In the genomic region with DNA sequence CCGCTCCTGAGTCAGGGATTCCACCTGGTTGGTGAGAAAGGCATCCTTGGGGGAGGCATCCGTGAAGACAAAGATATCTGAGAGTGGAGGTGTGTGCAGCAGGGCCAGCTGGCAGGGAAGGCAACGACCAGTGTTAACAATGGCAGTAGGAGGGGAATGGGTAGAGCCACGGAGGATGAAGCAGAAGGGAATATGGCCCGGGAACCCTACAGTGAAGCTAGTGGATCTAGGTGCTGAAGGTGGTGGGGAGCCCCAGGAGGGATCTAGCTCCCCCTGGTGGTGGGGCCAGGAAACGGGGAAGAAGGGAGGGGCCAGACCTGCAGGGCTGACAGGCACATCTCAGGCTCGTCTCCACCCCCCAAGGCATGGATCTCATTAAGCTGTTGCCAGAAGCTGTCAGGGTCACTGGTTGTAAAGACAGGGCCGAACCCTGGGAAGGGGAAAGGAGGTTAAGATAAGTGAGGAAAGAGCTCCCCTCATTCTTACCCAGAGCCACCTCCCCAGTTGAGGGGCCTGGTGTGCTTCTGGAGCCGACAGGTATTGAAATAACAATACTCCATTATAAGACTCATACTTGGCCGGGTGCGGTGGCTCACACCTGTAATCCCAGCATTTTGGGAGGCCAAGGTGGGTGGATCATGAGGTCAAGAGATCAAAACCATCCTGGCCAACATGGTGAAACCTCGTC, we compare ENCODE assay signal across 8 cellular contexts. TPM values are rescaled to one million over a fixed set of nuclear protein-coding genes. Genes with fewer than 3 reads are reported as not detected.
A peak's percentile ranks its signal among the peaks of the same experiment; 100 is the strongest.
DNase-seq lines count a peak whose midpoint lies in the region; ATAC-seq and TF ChIP-seq lines count a peak whose summit lies in the region.

No MANE protein-coding gene starts in this region.

- H3K36me3 ChIP-seq in IMR-90 (ENCODE audit: control insufficient read depth, insufficient read depth, low read length) (no peaks in the 10 kb centered on the region), gastrocnemius medialis (no peaks in the 10 kb centered on the region)

- H3K27me3 ChIP-seq in IMR-90 (ENCODE audit: control insufficient read depth, insufficient read depth, low read length) (no peaks in the 10 kb centered on the region), gastrocnemius medialis (no peaks in the 10 kb centered on the region)

- no peak overlapping the region for H2BK120ac ChIP-seq in IMR-90 (ENCODE audit: low read depth, low read length)

- CTCF ChIA-PET in Calu3 (lab: Charles Lee): interaction anchor here (0.6 to 2.8 kb wide), 33 partner anchors 11 to 278 kb away, joined by 3 to 51 read pairs (median 4); a partner anchor contains a TSS
- CTCF ChIA-PET in IMR-90 (lab: Yijun Ruan, JAX): interaction anchor here (0.5 to 1.6 kb wide), 7 partner anchors 17 to 50 kb away, joined by 3 to 7 read pairs (median 5); no protein-coding TSS in a partner anchor

- peaks cover 3% of the 10 kb centered on the region; the same call in 1 of the 2 replicates for H3K9me1 ChIP-seq in IMR-90 (ENCODE audit: insufficient read depth, low read length)

- H3K9ac ChIP-seq in IMR-90 (ENCODE audit: low read depth, low read length): no peak overlapping the region

- H3K27ac Mint-ChIP-seq in Calu3 (ENCODE audit: unreplicated experiment): peak overlapping the region; percentile 40

- BruUV-seq in Calu3 (replicated peaks; lab: Mats Ljungman, UMichigan) (no TSS peak), IMR-90 (replicated peaks; lab: Mats Ljungman, UMichigan) (no TSS peak)

- intact Hi-C loops in Calu3 (cut with micrococcal nuclease; ENCODE audit: unreplicated experiment): loop anchor here (1.0 to 10.0 kb wide), 3 partner anchors 41 to 175 kb away; a partner anchor contains a TSS
- intact Hi-C loops in IMR-90 (cut with micrococcal nuclease): no loop called here
- intact Hi-C loops in head of caudate nucleus (cut with DNase I): no loop called here
- intact Hi-C loops in gastrocnemius medialis (cut with DNase I; ENCODE audit: low total_unique reads): loop anchor here (1.0 to 10.0 kb wide), 2 partner anchors 90 to 95 kb away; a partner anchor contains a TSS

- no peaks in the 10 kb centered on the region for H4K20me1 ChIP-seq in IMR-90 (ENCODE audit: insufficient read depth, low read length)

- no peak overlapping the region for H3K56ac ChIP-seq in IMR-90 (ENCODE audit: extremely low read depth, insufficient read depth, low read length)

- no peak overlapping the region; the same call in 1 of the 2 replicates for H3K4ac ChIP-seq in IMR-90 (ENCODE audit: low read depth, low read length)

- H3K18ac ChIP-seq in IMR-90 (ENCODE audit: low read depth, low read length): no peak overlapping the region

- dilution Hi-C loops in IMR-90 (cut with HindIII; ENCODE audit: low sequenced_read_pairs, unreplicated experiment): no loop called here

- H2AK9ac ChIP-seq in IMR-90 (replicated peaks; ENCODE audit: low read depth, low read length, poor library complexity): peak overlapping the region; percentile 48

- peak; percentile 69 for ATAC-seq in IMR-90 (ENCODE audit: low read depth)
- ATAC-seq in gastrocnemius medialis: peak; percentile 55 to 77
- ATAC-seq in HG03095 (IDR thresholded peaks at IDR 0.05; ENCODE audit: unreplicated experiment): no peak
- ATAC-seq in HG03521 (IDR thresholded peaks at IDR 0.05; ENCODE audit: unreplicated experiment): no peak

- no peaks in the 10 kb centered on the region for H3K27me3 Mint-ChIP-seq in Calu3 (ENCODE audit: unreplicated experiment)

- H3K4me1 ChIP-seq in IMR-90 (ENCODE audit: control insufficient read depth, insufficient read depth, low read length): no peaks in the 10 kb centered on the region
- no peaks in the 10 kb centered on the region for H3K4me1 ChIP-seq in gastrocnemius medialis

- H2BK5ac ChIP-seq in IMR-90 (ENCODE audit: low read depth, low read length, poor library complexity, severe bottlenecking): no peak overlapping the region

- POLR2A ChIA-PET in IMR-90 (lab: Charles Lee; ENCODE audit: unreplicated experiment): no interaction called here

- H3K4me3 Mint-ChIP-seq in Calu3 (ENCODE audit: low read depth, unreplicated experiment): no peak overlapping the region

- H3K4me3 ChIP-seq in IMR-90 (ENCODE audit: insufficient read depth, low read depth, low read length) (no peak overlapping the region), gastrocnemius medialis (no peak overlapping the region)

- peaks cover 20% of the 10 kb centered on the region for H3K36me3 Mint-ChIP-seq in Calu3 (ENCODE audit: insufficient read depth, unreplicated experiment)

- peak; percentile 66 for TF ChIP-seq RAD21 in IMR-90 (IDR thresholded peaks at IDR 0.05; ENCODE audit: low read length)

- H3K27ac ChIP-seq in IMR-90 (ENCODE audit: insufficient read depth, low read length) (no peak overlapping the region), gastrocnemius medialis (no peak overlapping the region)

- no peak overlapping the region for H2BK20ac ChIP-seq in IMR-90 (ENCODE audit: low read depth, low read length)

- peaks cover 21% of the 10 kb centered on the region for H3K4me1 Mint-ChIP-seq in Calu3 (ENCODE audit: low read depth, unreplicated experiment)

- H4K8ac ChIP-seq in IMR-90 (ENCODE audit: low read depth in 2 of 2, low read length in 2 of 2): no peak overlapping the region

- H3K14ac ChIP-seq in IMR-90 (replicated peaks; ENCODE audit: low read depth, low read length): no peak overlapping the region

- TF ChIP-seq POLR2A in IMR-90 (IDR thresholded peaks at IDR 0.05; ENCODE audit: low read depth, low read length) (no peak), gastrocnemius medialis (IDR thresholded peaks at IDR 0.05) (no peak)

- TF ChIP-seq CTCF in Calu3 (IDR thresholded peaks at IDR 0.05; ENCODE audit: unreplicated experiment): peak; percentile 100
- peak; percentile 74 for TF ChIP-seq CTCF in IMR-90 (conservative IDR thresholded peaks at IDR 0.05; ENCODE audit: low read depth, low read length)
- peak; percentile 66 to 89 (median 83) for TF ChIP-seq CTCF in gastrocnemius medialis (IDR thresholded peaks at IDR 0.05 in 4 of 5, conservative IDR thresholded peaks at IDR 0.05 in 1 of 5)

- H4K91ac ChIP-seq in IMR-90 (ENCODE audit: insufficient read depth, low read depth, low read length): no peak overlapping the region

- H2AK5ac ChIP-seq in IMR-90 (ENCODE audit: low read depth, low read length): peak overlapping the region; percentile 48; the same call in 1 of the 2 replicates

- H3K79me1 ChIP-seq in IMR-90 (ENCODE audit: low read depth in 1 of 2, low read length in 2 of 2): no peaks in the 10 kb centered on the region

- no peak overlapping the region for H3K23ac ChIP-seq in IMR-90 (ENCODE audit: low read depth, low read length)

- H3K4me2 ChIP-seq in IMR-90 (ENCODE audit: low read depth, low read length): no peak overlapping the region

- H3K9me3 ChIP-seq in IMR-90 (ENCODE audit: control insufficient read depth, insufficient read depth, low read length) (no peaks in the 10 kb centered on the region), gastrocnemius medialis (no peaks in the 10 kb centered on the region)

- in situ Hi-C loops in IMR-90 (cut with MboI; ENCODE audit: low sequenced_read_pairs) (no loop called here), SK-MEL-5 (cut with HindIII; ENCODE audit: low pct_unique_long_range_greater_than_20kb, low sequenced_read_pairs) (no loop called here), gastrocnemius medialis (cut with MboI; ENCODE audit: low sequenced_read_pairs in 4 of 4) (loop anchor here in 3 of 4 donors (5.0 to 10.0 kb wide), 3 partner anchors 65 to 88 kb away; a partner anchor contains a TSS)

- no peaks in the 10 kb centered on the region for H3K9me3 Mint-ChIP-seq in Calu3 (ENCODE audit: low read depth, unreplicated experiment)

- WGBS in IMR-90 (ENCODE audit: extremely low coverage in 2 of 2, insufficient read length in 1 of 2), 2 experiments: 76% methylated on average over 2 of the region's 12 CpGs; no CpG with 5 or more reads in 1 of the 2 experiments

- no peak overlapping the region; the same call in 2 of the 3 replicates for H2BK15ac ChIP-seq in IMR-90 (ENCODE audit: low read depth, low read length)

- H2AFZ ChIP-seq in IMR-90 (replicated peaks; ENCODE audit: low read length, poor library complexity): no peak overlapping the region

- no peak overlapping the region for H4K5ac ChIP-seq in IMR-90 (ENCODE audit: low read depth, low read length)

- DNase-seq in Calu3 (peak; percentile 99), IMR-90 (peak; percentile 31), SK-MEL-5 (ENCODE audit: low read depth, low spot score) (peak; percentile 68), head of caudate nucleus (peak in 30 of 42 donors; percentile 21 to 73 (median 40)), gastrocnemius medialis (peak; percentile 51 to 77)
- peak; percentile 67 for DNase-seq in activated effector memory CD4-positive, alpha-beta T cell treated with Interleukin-2 at 50 U/mL for 16 hours

RNA-seq across cellular contexts. Expression of a gene that starts 7.3 kb away (rescaled TPM):
- 22.1 and 37.6 TPM in 2 replicates for total RNA-seq in Calu3 (2022)
- under 0.01 and 0.28 TPM in 2 replicates for total RNA-seq in IMR-90 (2012; rRNA removed)
- polyA plus RNA-seq in IMR-90 (2012; rRNA removed): 1.0 and 1.4 TPM in 2 replicates
- polyA plus RNA-seq in IMR-90 (2012; cell fraction: cytosol; rRNA removed): 0.60 and 1.2 TPM in 2 replicates
- polyA plus RNA-seq in IMR-90 (2012; cell fraction: nucleus; rRNA removed; ENCODE audit: low replicate concordance): 3.1 and 4.5 TPM in 2 replicates
- not detected in 2 replicates for total RNA-seq in SK-MEL-5 (2014; rRNA removed; shearing (Covaris generic))
- polyA plus RNA-seq in SK-MEL-5 (2015; cell fraction: cytosol; rRNA removed): 0.26 TPM in 1 of 2 replicates, not detected in the other
- polyA plus RNA-seq in SK-MEL-5 (2015; cell fraction: nucleus; rRNA removed): 1.0 and 2.8 TPM in 2 replicates
- total RNA-seq in gastrocnemius medialis: 1 to 10 TPM; 2.0 to 7.8 (median 4.7) TPM

RNA-seq across cellular contexts. Expression of a gene that starts 7.4 kb away (rescaled TPM):
- total RNA-seq in Calu3 (2022) (26.6 and 30.3 TPM in 2 replicates), IMR-90 (2012; rRNA removed) (not detected in 2 replicates), gastrocnemius medialis (not detected)
- 2.2 and 2.3 TPM in 2 replicates for polyA plus RNA-seq in IMR-90 (2012; rRNA removed)
- 0.27 and 1.1 TPM in 2 replicates for polyA plus RNA-seq in IMR-90 (2012; cell fraction: cytosol; rRNA removed)
- polyA plus RNA-seq in IMR-90 (2012; cell fraction: nucleus; rRNA removed; ENCODE audit: low replicate concordance): 24.2 and 40.1 TPM in 2 replicates
- 1.1 and 1.7 TPM in 2 replicates for total RNA-seq in SK-MEL-5 (2014; rRNA removed; shearing (Covaris generic))
- 0.96 TPM in 1 of 2 replicates, not detected in the other for polyA plus RNA-seq in SK-MEL-5 (2015; cell fraction: cytosol; rRNA removed)
- polyA plus RNA-seq in SK-MEL-5 (2015; cell fraction: nucleus; rRNA removed): 45.0 and 59.2 TPM in 2 replicates

RNA-seq across cellular contexts. Expression of a gene that starts 25.7 kb away (rescaled TPM):
- total RNA-seq in Calu3 (2022) (316 and 331 TPM in 2 replicates), IMR-90 (2012; rRNA removed) (32.2 and 41.2 TPM in 2 replicates), gastrocnemius medialis (100 to 1,000 TPM in 1 of 4 donors, 10 to 100 TPM in 3; 39.2 to 102 (median 67.4) TPM)
- 39.6 and 42.0 TPM in 2 replicates for polyA plus RNA-seq in IMR-90 (2012; rRNA removed)
- 25.0 and 31.3 TPM in 2 replicates for polyA plus RNA-seq in IMR-90 (2012; cell fraction: cytosol; rRNA removed)
- polyA plus RNA-seq in IMR-90 (2012; cell fraction: nucleus; rRNA removed; ENCODE audit: low replicate concordance): 49.4 and 162 TPM in 2 replicates
- total RNA-seq in SK-MEL-5 (2014; rRNA removed; shearing (Covaris generic)): 38.9 and 53.0 TPM in 2 replicates
- 134 and 160 TPM in 2 replicates for polyA plus RNA-seq in SK-MEL-5 (2015; cell fraction: cytosol; rRNA removed)
- polyA plus RNA-seq in SK-MEL-5 (2015; cell fraction: nucleus; rRNA removed): 172 and 179 TPM in 2 replicates

RNA-seq across cellular contexts. Expression of a gene that starts 30.0 kb away (rescaled TPM):
- total RNA-seq in Calu3 (2022) (156 and 176 TPM in 2 replicates), IMR-90 (2012; rRNA removed) (4.7 and 5.6 TPM in 2 replicates), gastrocnemius medialis (1 to 10 TPM in 3 of 4 donors, under 1 TPM in 1; 0.35 to 7.8 (median 1.6) TPM)
- 14.5 and 15.7 TPM in 2 replicates for polyA plus RNA-seq in IMR-90 (2012; rRNA removed)
- polyA plus RNA-seq in IMR-90 (2012; cell fraction: cytosol; rRNA removed): 2.4 and 9.8 TPM in 2 replicates
- 112 and 132 TPM in 2 replicates for polyA plus RNA-seq in IMR-90 (2012; cell fraction: nucleus; rRNA removed; ENCODE audit: low replicate concordance)
- 16.1 and 17.5 TPM in 2 replicates for total RNA-seq in SK-MEL-5 (2014; rRNA removed; shearing (Covaris generic))
- 11.8 and 14.4 TPM in 2 replicates for polyA plus RNA-seq in SK-MEL-5 (2015; cell fraction: cytosol; rRNA removed)
- polyA plus RNA-seq in SK-MEL-5 (2015; cell fraction: nucleus; rRNA removed): 253 and 284 TPM in 2 replicates

RNA-seq across cellular contexts. Expression of a gene that starts 33.5 kb away (rescaled TPM):
- total RNA-seq in Calu3 (2022): 943 and 1,109 TPM in 2 replicates
- 992 and 1,185 TPM in 2 replicates for total RNA-seq in IMR-90 (2012; rRNA removed)
- 692 and 706 TPM in 2 replicates for polyA plus RNA-seq in IMR-90 (2012; rRNA removed)
- 504 and 583 TPM in 2 replicates for polyA plus RNA-seq in IMR-90 (2012; cell fraction: cytosol; rRNA removed)
- polyA plus RNA-seq in IMR-90 (2012; cell fraction: nucleus; rRNA removed; ENCODE audit: low replicate concordance): 164 and 178 TPM in 2 replicates
- 466 and 467 TPM in 2 replicates for total RNA-seq in SK-MEL-5 (2014; rRNA removed; shearing (Covaris generic))
- 261 and 284 TPM in 2 replicates for polyA plus RNA-seq in SK-MEL-5 (2015; cell fraction: cytosol; rRNA removed)
- polyA plus RNA-seq in SK-MEL-5 (2015; cell fraction: nucleus; rRNA removed): 34.1 and 41.6 TPM in 2 replicates
- 10 to 100 TPM; 20.9 to 41.3 (median 26.3) TPM for total RNA-seq in gastrocnemius medialis

Comparison
In these comparisons a context has a peak if more than half of its experiments do, and no peak if none do; other contexts are left out.
1. DNase-seq: peak in every context shown above with its lines; median percentile 99 in Calu3; 68 in SK-MEL-5; 67 in activated effector memory CD4-positive, alpha-beta T cell treated with Interleukin-2 at 50 U/mL for 16 hours; 64 in gastrocnemius medialis; 40 in head of caudate nucleus; 31 in IMR-90.
2. ATAC-seq: peak in IMR-90 (single experiment) and gastrocnemius medialis (2 of 2); none in HG03095 (single experiment) and HG03521 (single experiment).
3. RNA of a gene that starts 7.4 kb away (total RNA-seq): 26.6 to 30.3 TPM in Calu3; 1.1 to 1.7 TPM in SK-MEL-5, not detected in IMR-90 and not detected in gastrocnemius medialis; every median in the first group is over 10 times any median in the second.
4. intact Hi-C loops: an anchor here in Calu3 (1.0 to 10.0 kb wide) and gastrocnemius medialis (1.0 to 10.0 kb wide); none called in IMR-90 and head of caudate nucleus.
5. in situ Hi-C loops: an anchor here in gastrocnemius medialis (5.0 to 10.0 kb wide); none called in IMR-90 and SK-MEL-5.
6. Peak in every context shown above with its lines, with median percentiles within 50 percentile points of each other: CTCF ChIP-seq.